28 cellular contexts compared by ENCODE assay signal in the genomic region with DNA sequence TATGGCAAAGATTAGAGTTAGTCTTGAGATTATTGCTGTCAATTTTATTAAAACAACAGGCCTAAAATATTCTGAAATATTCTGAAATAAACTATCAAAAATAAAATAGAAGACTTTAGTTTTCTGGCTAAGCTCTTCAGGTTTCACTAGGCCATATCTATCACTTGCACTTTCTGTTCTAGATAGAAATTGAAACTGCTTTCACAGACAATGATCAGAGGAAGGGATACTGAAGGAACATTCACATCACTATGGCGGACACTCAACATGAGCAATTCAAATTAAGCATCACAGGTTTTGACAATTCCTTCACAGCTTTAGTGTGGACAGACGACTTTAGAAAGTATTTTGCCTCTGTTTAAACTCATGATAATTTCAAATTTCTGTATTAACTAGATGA.
DNase-seq lines count a peak whose midpoint lies in the region; ATAC-seq, FAIRE-seq and TF ChIP-seq lines count a peak whose summit lies in the region.
"Had no signal": no experiment of that assay in that cellular context is flagged by ENCODE, and none has a peak within 500 bp of the region (broad histone marks: within the 10 kb centered on the region; RNA-seq: fewer than 3 reads in every experiment).

No MANE protein-coding gene starts in this region.

- TF ChIP-seq RAD21 in HepG2 (CRISPR knock-in tag; IDR thresholded peaks at IDR 0.05) (no peak), GM12878 (IDR thresholded peaks at IDR 0.05; ENCODE audit: insufficient read depth, low read depth, low read length) (no peak)

- no peak for TF ChIP-seq CTCF in HepG2 (CRISPR knock-in tag; IDR thresholded peaks at IDR 0.05)
- TF ChIP-seq CTCF in right lobe of liver (IDR thresholded peaks at IDR 0.05), result no peak
- no peak for TF ChIP-seq CTCF in GM12878 (IDR thresholded peaks at IDR 0.05 in 2 of 3, conservative IDR thresholded peaks at IDR 0.05 in 1 of 3; ENCODE audit: control insufficient read depth in 2 of 3, extremely low read depth in 1 of 3, insufficient read depth in 1 of 3, low read depth in 3 of 3, low read length in 3 of 3)
- TF ChIP-seq CTCF in psoas muscle (IDR thresholded peaks at IDR 0.05), result no peak

- H3K9me3 Mint-ChIP-seq in activated CD8-positive, alpha-beta T cell treated with anti-CD3 and anti-CD28 coated beads, Interleukin-2, amount 10 ng/mL, durations not matched to agents 7 days and 5 days (ENCODE audit: insufficient read depth), result peaks cover 9% of the 10 kb centered on the region

- H3K27ac ChIP-seq in HepG2 (ENCODE audit: extremely low read length, insufficient read depth, low read length), result no peak overlapping the region
- no peak overlapping the region for H3K27ac ChIP-seq in right lobe of liver
- H3K27ac ChIP-seq in GM12878 (ENCODE audit: control insufficient read depth, insufficient read depth), result no peak overlapping the region
- no peak overlapping the region for H3K27ac ChIP-seq in psoas muscle
- H3K27ac ChIP-seq: 22Rv1, C4-2B, HL-60, RWPE1, SK-N-MC had no signal

- RAD21 ChIA-PET in GM12878 (lab: Charles Lee; ENCODE audit: unreplicated experiment), result no interaction called here

- H2AFZ ChIP-seq in HepG2 (ENCODE audit: low read length) (no peak overlapping the region), GM12878 (ENCODE audit: control insufficient read depth, low read depth, low read length) (no peak overlapping the region; the same call in 1 of the 2 replicates)

- in situ Hi-C loops in HepG2 (cut with HindIII; ENCODE audit: extremely low pct_ligation_motif_present, low pct_unique_long_range_greater_than_20kb), result no loop called here
- in situ Hi-C loops in GM12878 (cut with MboI), result no loop called here

- BruUV-seq in HepG2 (replicated peaks; lab: Mats Ljungman, UMichigan) (no TSS peak), GM12878 (replicated peaks; lab: Mats Ljungman, UMichigan) (no TSS peak)

- H3K9ac ChIP-seq in HepG2 (ENCODE audit: insufficient read depth, low read depth, low read length) (no peak overlapping the region), GM12878 (ENCODE audit: control insufficient read depth, insufficient read depth, low read length) (no peak overlapping the region)

- POLR2A ChIA-PET in HepG2 (lab: Yijun Ruan, JAX) (no interaction called here), GM12878 (lab: Charles Lee) (no interaction called here)
- POLR2A ChIA-PET in activated CD8-positive, alpha-beta T cell treated with anti-CD3 and anti-CD28 coated beads, Interleukin-2, amount 10 ng/mL, durations not matched to agents 7 days and 5 days (lab: Charles Lee), result no interaction called here

- H3K4me3 Mint-ChIP-seq in activated CD8-positive, alpha-beta T cell treated with anti-CD3 and anti-CD28 coated beads, Interleukin-2, amount 10 ng/mL, durations not matched to agents 7 days and 5 days, result no peak overlapping the region
- H3K4me3 Mint-ChIP-seq: B cell; CD8-positive, alpha-beta T cell had no signal

- FAIRE-seq in HepG2 (lab: Jason Lieb, UNC) (peak; percentile 34), GM12878 (lab: Jason Lieb, UNC) (peak; percentile 41)
- FAIRE-seq: G401.6 had no signal

- ATAC-seq in HepG2 (no peak), right lobe of liver (no peak), GM21717 (IDR thresholded peaks at IDR 0.05; ENCODE audit: unreplicated experiment) (peak; percentile 92), HG03432 (IDR thresholded peaks at IDR 0.05; ENCODE audit: unreplicated experiment) (peak; percentile 92), GM12878 (peak; percentile 96), psoas muscle (no peak)
- no peak for ATAC-seq in activated CD8-positive, alpha-beta T cell treated with anti-CD3 and anti-CD28 coated beads, Interleukin-2, amount 10 ng/mL, durations not matched to agents 7 days and 5 days
- ATAC-seq: CD8-positive, alpha-beta T cell had no signal

- H4K20me1 ChIP-seq in HepG2 (ENCODE audit: insufficient read depth, low read length) (peaks cover 4% of the 10 kb centered on the region; the same call in 1 of the 2 replicates), GM12878 (ENCODE audit: control insufficient read depth, insufficient read depth) (no peaks in the 10 kb centered on the region)

- H3K9me3 ChIP-seq in HepG2 (ENCODE audit: low read length), result peaks cover 6% of the 10 kb centered on the region; the same call in 1 of the 2 replicates
- H3K9me3 ChIP-seq in right lobe of liver, result no peaks in the 10 kb centered on the region
- H3K9me3 ChIP-seq in GM12878 (replicated peaks; ENCODE audit: control insufficient read depth, insufficient read depth, low read length), result no peaks in the 10 kb centered on the region
- peaks cover 3% of the 10 kb centered on the region for H3K9me3 ChIP-seq in psoas muscle

- no peak overlapping the region for H3K27ac Mint-ChIP-seq in activated CD8-positive, alpha-beta T cell treated with anti-CD3 and anti-CD28 coated beads, Interleukin-2, amount 10 ng/mL, durations not matched to agents 7 days and 5 days
- H3K27ac Mint-ChIP-seq: B cell; CD8-positive, alpha-beta T cell had no signal

- no peaks in the 10 kb centered on the region for H3K36me3 Mint-ChIP-seq in activated CD8-positive, alpha-beta T cell treated with anti-CD3 and anti-CD28 coated beads, Interleukin-2, amount 10 ng/mL, durations not matched to agents 7 days and 5 days (ENCODE audit: low read depth)
- H3K36me3 Mint-ChIP-seq: CD8-positive, alpha-beta T cell had no signal

- H3K4me3 ChIP-seq in HepG2 (replicated peaks in 1 of 3; ENCODE audit: insufficient read depth in 1 of 3, low read depth in 2 of 3, low read length in 3 of 3), result no peak overlapping the region
- H3K4me3 ChIP-seq in right lobe of liver, result no peak overlapping the region
- H3K4me3 ChIP-seq in GM12878, result no peak overlapping the region
- no peak overlapping the region for H3K4me3 ChIP-seq in psoas muscle
- H3K4me3 ChIP-seq: SK-N-MC had no signal

- H3K36me3 ChIP-seq in HepG2 (replicated peaks in 1 of 2; ENCODE audit: control insufficient read depth in 1 of 2, insufficient read depth in 2 of 2, low read length in 2 of 2) (no peaks in the 10 kb centered on the region), right lobe of liver (no peaks in the 10 kb centered on the region), GM12878 (ENCODE audit: control insufficient read depth in 2 of 2, insufficient read depth in 2 of 2, low read length in 1 of 2) (no peaks in the 10 kb centered on the region), psoas muscle (ENCODE audit: insufficient read depth in 1 of 2, low read depth in 1 of 2) (no peaks in the 10 kb centered on the region)

- no peaks in the 10 kb centered on the region for H3K27me3 ChIP-seq in HepG2 (ENCODE audit: control insufficient read depth in 1 of 2, insufficient read depth in 2 of 2, low read length in 2 of 2)
- H3K27me3 ChIP-seq in right lobe of liver, result no peaks in the 10 kb centered on the region
- H3K27me3 ChIP-seq in GM12878 (replicated peaks in 1 of 2; ENCODE audit: control insufficient read depth in 2 of 2, insufficient read depth in 2 of 2, low read length in 1 of 2), result no peaks in the 10 kb centered on the region
- H3K27me3 ChIP-seq in psoas muscle (ENCODE audit: insufficient read depth in 3 of 3, low read length in 2 of 3), result no peaks in the 10 kb centered on the region

- no peak for TF ChIP-seq POLR2A in HepG2 (IDR thresholded peaks at IDR 0.05; ENCODE audit: insufficient read depth in 1 of 2, low read depth in 2 of 2, low read length in 2 of 2)
- no peak for TF ChIP-seq POLR2A in right lobe of liver (IDR thresholded peaks at IDR 0.05)
- no peak for TF ChIP-seq POLR2A in GM12878 (IDR thresholded peaks at IDR 0.05; ENCODE audit: low read depth, low read length)

- no peaks in the 10 kb centered on the region for H3K27me3 Mint-ChIP-seq in activated CD8-positive, alpha-beta T cell treated with anti-CD3 and anti-CD28 coated beads, Interleukin-2, amount 10 ng/mL, durations not matched to agents 7 days and 5 days (ENCODE audit: low read depth)
- H3K27me3 Mint-ChIP-seq: B cell had no signal

- H3K4me2 ChIP-seq in HepG2 (ENCODE audit: low read depth, low read length) (no peak overlapping the region), GM12878 (ENCODE audit: control insufficient read depth, insufficient read depth) (0 out of 2 replicates have a peak overlapping the region, but pooled peaks have one; percentile 10)

- WGBS in HepG2 (ENCODE audit: low lambda C conversion rate), result 50% methylated on average over 2 of the region's 2 CpGs
- WGBS in right lobe of liver (ENCODE audit: insufficient coverage, low coverage, low lambda C conversion rate, missing lambda C conversion rate), result 29% methylated on average over 2 of the region's 2 CpGs
- 49% methylated on average over 2 of the region's 2 CpGs for WGBS in GM12878 (ENCODE audit: insufficient coverage, insufficient replicate concordance, low lambda C conversion rate, missing lambda C conversion rate)
- 44 to 64% (median 49%) methylated on average over 2 of the region's 2 CpGs for WGBS in psoas muscle, 3 donors

- H3K4me1 Mint-ChIP-seq in activated CD8-positive, alpha-beta T cell treated with anti-CD3 and anti-CD28 coated beads, Interleukin-2, amount 10 ng/mL, durations not matched to agents 7 days and 5 days (ENCODE audit: low read depth), result no peaks in the 10 kb centered on the region
- H3K4me1 Mint-ChIP-seq: B cell had no signal

- CTCF ChIA-PET in HepG2 (lab: Yijun Ruan, JAX; ENCODE audit: low intra/inter-chr PET ratio, low total read pairs), result no interaction called here
- CTCF ChIA-PET in GM12878 (lab: Yijun Ruan, JAX), result no interaction called here
- CTCF ChIA-PET in activated CD8-positive, alpha-beta T cell treated with anti-CD3 and anti-CD28 coated beads, Interleukin-2, amount 10 ng/mL, durations not matched to agents 7 days and 5 days (lab: Charles Lee), result no interaction called here

- peaks cover 53% of the 10 kb centered on the region for H3K79me2 ChIP-seq in HepG2 (ENCODE audit: insufficient read depth, low read length)
- no peaks in the 10 kb centered on the region for H3K79me2 ChIP-seq in GM12878 (ENCODE audit: control insufficient read depth, insufficient read depth, low read length)

- TF ChIP-seq EP300 in HepG2 (IDR thresholded peaks at IDR 0.05; ENCODE audit: low read depth in 2 of 2, low read length in 2 of 2), result no peak
- TF ChIP-seq EP300 in HepG2 (CRISPR knock-in tag; IDR thresholded peaks at IDR 0.05; ENCODE audit: borderline replicate concordance), result no peak
- no peak for TF ChIP-seq EP300 in GM12878 (IDR thresholded peaks at IDR 0.05; ENCODE audit: borderline replicate concordance in 1 of 2, control insufficient read depth in 1 of 2, low read depth in 2 of 2, low read length in 2 of 2)

- intact Hi-C loops in HepG2 (cut with micrococcal nuclease; ENCODE audit: unreplicated experiment), result no loop called here
- intact Hi-C loops in right lobe of liver (cut with DNase I), result no loop called here
- intact Hi-C loops in GM12878 (cut with micrococcal nuclease; ENCODE audit: unreplicated experiment), result no loop called here
- intact Hi-C loops in psoas muscle (cut with DNase I), result loop anchor here in 1 of 2 donors (10.0 kb wide), 1 partner anchor 536 kb away; no protein-coding TSS in a partner anchor

- SMC1A ChIA-PET in GM12878 (lab: Charles Lee; ENCODE audit: uncharacterized antibody, unreplicated experiment), result interaction anchor here (1.7 kb wide), 1 partner anchor 10 kb away, joined by 7 read pairs; no protein-coding TSS in a partner anchor

- DNase-seq in HepG2 (ENCODE audit: low spot score) (no peak), right lobe of liver (no peak), GM12878 (ENCODE audit: low read depth, low spot score) (no peak), NCI-H526 treated with DMSO at 0.1 percent for 48 hours (lab: John Stamatoyannopoulos, UW) (no peak), psoas muscle (no peak)
- no peak for DNase-seq in activated CD8-positive, alpha-beta T cell treated with anti-CD3 and anti-CD28 coated beads, Interleukin-2, amount 10 ng/mL, durations not matched to agents 7 days and 5 days
- DNase-seq: Caco-2; CD8-positive, alpha-beta T cell; GOT3; HCEC 1CT; NCI-H1092; NCI-H1436; NCI-H187; NCI-H2081 treated with DMSO at 0.1 percent for 48 hours; NCI-H2171 treated with DMSO at 0.1 percent for 48 hours; NCI-H345; NCI-H524; NCI-H774; SIG-M5 had no signal

- H3K4me1 ChIP-seq in HepG2 (ENCODE audit: insufficient read depth, low read length) (no peaks in the 10 kb centered on the region), right lobe of liver (no peaks in the 10 kb centered on the region), GM12878 (ENCODE audit: control insufficient read depth, insufficient read depth, low read length) (no peaks in the 10 kb centered on the region), psoas muscle (no peaks in the 10 kb centered on the region)
- H3K4me1 ChIP-seq: Caco-2 had no signal

Comparison
In these comparisons a context has a peak if more than half of its experiments do, and no peak if none do; other contexts are left out.
1. ATAC-seq: peak in GM21717 (single experiment), HG03432 (single experiment) and GM12878 (single experiment); none in HepG2 (single experiment), right lobe of liver (0 of 4), activated CD8-positive, alpha-beta T cell treated with anti-CD3 and anti-CD28 coated beads, Interleukin-2, amount 10 ng/mL, durations not matched to agents 7 days and 5 days (single experiment) and psoas muscle (0 of 4).